34 cellular contexts compared by ENCODE assay signal in the genomic region with DNA sequence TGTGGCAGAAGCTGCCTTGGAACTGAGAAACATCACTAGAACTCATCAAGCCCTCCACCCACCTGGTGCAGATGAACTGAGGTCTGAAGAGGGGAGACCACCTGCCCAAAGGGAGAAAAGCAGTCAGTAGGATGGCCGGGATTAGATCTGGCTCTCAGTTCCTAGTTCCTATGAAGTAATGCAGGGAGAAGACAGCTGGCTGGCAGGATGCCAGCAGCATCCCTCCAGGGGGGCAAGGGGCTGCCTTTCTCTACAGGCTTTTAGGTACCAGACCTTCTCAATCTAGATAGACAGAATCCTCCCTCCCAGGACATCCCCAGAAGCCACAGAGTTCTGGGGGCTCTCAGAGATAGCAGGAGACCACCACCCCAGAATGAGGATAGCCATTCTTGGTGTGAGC. TPM values are rescaled to one million over a fixed set of nuclear protein-coding genes. Genes with fewer than 3 reads are reported as not detected.
"Had no signal": no experiment of that assay in that cellular context is flagged by ENCODE, and none has a peak within 500 bp of the region (broad histone marks: within the 10 kb centered on the region; RNA-seq: fewer than 3 reads in every experiment).

No MANE protein-coding gene starts in this region.

- DNase-seq: activated CD4-positive, alpha-beta memory T cell treated with anti-CD3 and anti-CD28 coated beads, Interleukin-2, amount 10 ng/mL, durations not matched to agents 7 days and 5 days; activated CD4-positive, alpha-beta T cell treated with anti-CD3 and anti-CD28 coated beads for 1 hour; activated CD4-positive, alpha-beta T cell treated with anti-CD3 and anti-CD28 coated beads, Interleukin-2, amount 10 ng/mL, durations not matched to agents 7 days and 5 days; activated CD8-positive, alpha-beta memory T cell treated with anti-CD3 and anti-CD28 coated beads, Interleukin-2, amount 50 U/mL, for 48 hours; activated gamma-delta T cell treated with Interleukin-2 at 50 U/mL for 16 hours; activated naive CD8-positive, alpha-beta T cell treated with anti-CD3 and anti-CD28 coated beads, Interleukin-2, amount 50 U/mL, for 24 hours; activated T-cell treated with anti-CD3 and anti-CD28 coated beads, Interleukin-2, amount 50 U/mL, for 24 hours; amygdala; caudate nucleus; cortex of kidney; effector memory CD8-positive, alpha-beta T cell; foreskin fibroblast; head of caudate nucleus; hypothalamus; immature natural killer cell; kidney; left colon; naive B cell; nephron progenitor cell; ovary; stimulated activated CD4-positive, alpha-beta T cell treated with anti-CD3 and anti-CD28 coated beads, Interleukin-12 subunit alpha, Interleukin-12 subunit beta, amount 100 ng/mL, for 4 hours; stimulated activated CD4-positive, alpha-beta T cell treated with anti-CD3 and anti-CD28 coated beads, Interleukin-4, amount 100 ng/mL, for 1 hour; stimulated activated naive CD8-positive, alpha-beta T cell treated with anti-CD3 and anti-CD28 coated beads, Interleukin-15, Interleukin-2, amounts not matched to agents 100 U/mL and 50 U/mL, for 24 hours; testis; transverse colon had no signal

- H3K9me3 ChIP-seq: ovary, testis, transverse colon had no signal

- H3K4me1 ChIP-seq: testis, transverse colon had no signal

- ATAC-seq: activated naive CD8-positive, alpha-beta T cell treated with anti-CD3 and anti-CD28 coated beads, Interleukin-2, amount 50 U/mL, for 24 hours; effector memory CD8-positive, alpha-beta T cell; left colon; sciatic nerve; stimulated activated naive CD8-positive, alpha-beta T cell treated with anti-CD3 and anti-CD28 coated beads, Interleukin-15, Interleukin-2, amounts not matched to agents 100 U/mL and 50 U/mL, for 24 hours; WTC11 had no signal

- H3K4me3 ChIP-seq: ovary, skin epidermis, testis, transverse colon had no signal

- H3K36me3 ChIP-seq: ovary, transverse colon had no signal

- H3K27ac ChIP-seq: ovary, skin epidermis, testis, transverse colon had no signal

- H3K27me3 ChIP-seq: ovary, testis had no signal

RNA-seq across cellular contexts. Expression of gene CRHR2, which starts 7.8 kb away (rescaled TPM):
- total RNA-seq: activated CD4-positive, alpha-beta memory T cell treated with anti-CD3 and anti-CD28 coated beads, Interleukin-2, amount 10 ng/mL, durations not matched to agents 7 days and 5 days; activated CD4-positive, alpha-beta T cell treated with anti-CD3 and anti-CD28 coated beads, Interleukin-2, amount 10 ng/mL, durations not matched to agents 7 days and 5 days; chondrocyte; endothelial cell of umbilical vein; kidney; liver; mesothelial cell of epicardium; progenitor cell of endocrine pancreas; renal cortical epithelial cell; transverse colon had no signal
- polyA plus RNA-seq: endothelial cell of umbilical vein, immature natural killer cell, liver had no signal
